ENCODE assay signal across 10 cellular contexts in the genomic region with DNA sequence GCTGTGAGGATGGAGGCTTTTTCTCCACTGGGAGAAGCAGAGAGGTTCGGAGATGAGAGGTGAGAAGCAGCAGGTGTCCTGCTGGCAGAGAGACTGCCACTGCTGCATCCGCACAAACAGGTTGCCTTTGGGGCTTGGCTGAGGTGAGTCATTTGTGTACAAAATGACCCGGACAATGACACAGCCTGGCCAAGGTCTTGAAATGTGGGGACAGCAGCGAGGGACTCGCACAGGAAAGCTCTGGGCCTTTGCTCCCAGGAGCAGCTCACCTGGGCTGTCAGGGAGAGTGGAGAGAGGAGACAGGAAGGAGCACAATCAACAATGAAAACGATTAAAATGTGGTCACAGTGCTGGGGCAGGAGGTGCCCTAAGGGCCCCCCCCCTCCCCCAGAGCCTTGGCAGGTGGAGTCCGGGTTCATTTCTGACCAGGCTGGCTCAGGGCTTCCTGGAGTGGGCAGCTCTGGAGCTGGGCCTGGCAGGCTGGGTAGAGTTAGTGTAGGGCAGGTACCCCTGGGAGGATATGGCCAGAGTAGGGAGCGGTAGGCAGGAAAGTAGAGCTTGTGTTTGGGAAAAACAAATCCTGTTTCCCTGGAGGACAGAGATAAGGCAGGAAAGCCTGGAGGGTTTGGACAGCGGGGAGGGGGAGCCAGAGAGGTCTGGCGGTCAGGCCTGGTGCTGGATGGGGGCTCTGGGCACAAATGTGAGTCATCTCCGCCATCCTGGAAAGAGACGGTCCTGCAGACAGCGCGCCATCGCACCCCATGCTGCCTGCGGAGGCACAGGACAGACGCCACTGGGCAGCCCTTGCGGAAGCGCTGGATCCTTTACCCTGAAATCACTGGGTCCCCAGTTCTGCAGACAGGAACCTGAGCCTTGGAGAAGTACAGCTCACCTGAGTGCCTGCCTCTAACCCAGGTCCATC. TPM values are rescaled to one million over a fixed set of nuclear protein-coding genes. Genes with fewer than 3 reads are reported as not detected.
DNase-seq lines count a peak whose midpoint lies in the region; ATAC-seq, FAIRE-seq and TF ChIP-seq lines count a peak whose summit lies in the region.
"Had no signal": no experiment of that assay in that cellular context is flagged by ENCODE, and none has a peak within 500 bp of the region (broad histone marks: within the 10 kb centered on the region; RNA-seq: fewer than 3 reads in every experiment).

No MANE protein-coding gene starts in this region.

- peaks cover 3% of the 10 kb centered on the region for H3K27me3 Mint-ChIP-seq in neural progenitor cell (ENCODE audit: insufficient read depth, low read depth)

- no TSS peak for BruUV-seq in PC-9 (replicated peaks; lab: Mats Ljungman, UMichigan)
- BruUV-seq in endothelial cell of umbilical vein (replicated peaks; lab: Mats Ljungman, UMichigan), result no TSS peak

- H3K36me3 ChIP-seq in ES-I3 (ENCODE audit: insufficient read depth, low read length), result no peaks in the 10 kb centered on the region
- no peaks in the 10 kb centered on the region for H3K36me3 ChIP-seq in PC-9 (ENCODE audit: low read depth)
- H3K36me3 ChIP-seq in endothelial cell of umbilical vein (ENCODE audit: control insufficient read depth in 2 of 2, extremely low read depth in 1 of 2, insufficient read depth in 2 of 2, low read length in 2 of 2), result no peaks in the 10 kb centered on the region
- no peaks in the 10 kb centered on the region for H3K36me3 ChIP-seq in neural progenitor cell

- H3K36me3 Mint-ChIP-seq in neural progenitor cell, result no peaks in the 10 kb centered on the region

- H3K27me3 ChIP-seq in PC-9 (ENCODE audit: insufficient read depth, low read depth), result no peaks in the 10 kb centered on the region
- no peaks in the 10 kb centered on the region for H3K27me3 ChIP-seq in endothelial cell of umbilical vein (ENCODE audit: control insufficient read depth in 2 of 2, insufficient read depth in 2 of 2, low read length in 2 of 2)
- peaks cover 36% of the 10 kb centered on the region for H3K27me3 ChIP-seq in neural progenitor cell

- H3K9me2 ChIP-seq in PC-9 (ENCODE audit: insufficient read depth), result no peaks in the 10 kb centered on the region

- FAIRE-seq in endothelial cell of umbilical vein (lab: Jason Lieb, UNC) (peak; percentile 24), frontal cortex (lab: Jason Lieb, UNC) (no peak)
- FAIRE-seq: GM18507, keratinocyte had no signal

- H3F3A ChIP-seq in PC-9 (ENCODE audit: insufficient read depth, low read depth) (peaks cover 25% of the 10 kb centered on the region), neural progenitor cell (ENCODE audit: low read depth) (peaks cover 15% of the 10 kb centered on the region)

- TF ChIP-seq CTCF in PC-9 (conservative IDR thresholded peaks at IDR 0.05) (no peak), endothelial cell of umbilical vein (IDR thresholded peaks at IDR 0.05; ENCODE audit: extremely low read depth in 1 of 2, insufficient read depth in 1 of 2, low read depth in 1 of 2, low read length in 2 of 2) (no peak), neural progenitor cell (IDR thresholded peaks at IDR 0.05) (no peak)

- H3K4me3 ChIP-seq in PC-9 (peak overlapping the region; percentile 66), endothelial cell of umbilical vein (replicated peaks in 1 of 3; ENCODE audit: insufficient read depth in 1 of 3, low read depth in 1 of 3, low read length in 3 of 3) (no peak overlapping the region), neural progenitor cell (no peak overlapping the region)

- H3K9ac ChIP-seq in ES-I3 (ENCODE audit: low read depth, low read length) (peak overlapping the region; percentile 10; the same call in 1 of the 2 replicates), endothelial cell of umbilical vein (replicated peaks; ENCODE audit: extremely low read depth, insufficient read depth, low read length) (no peak overlapping the region), neural progenitor cell (no peak overlapping the region)

- H3K9me1 ChIP-seq in endothelial cell of umbilical vein (replicated peaks; ENCODE audit: control insufficient read depth, extremely low read depth, insufficient read depth, low read length), result no peaks in the 10 kb centered on the region

- H4K20me1 ChIP-seq in PC-9 (ENCODE audit: insufficient read depth) (peaks cover 24% of the 10 kb centered on the region), endothelial cell of umbilical vein (replicated peaks; ENCODE audit: control insufficient read depth, extremely low read depth, insufficient read depth, low read length) (no peaks in the 10 kb centered on the region), neural progenitor cell (ENCODE audit: low read depth) (peaks cover 27% of the 10 kb centered on the region)

- POLR2A ChIA-PET in PC-9 (lab: Charles Lee; ENCODE audit: unreplicated experiment) (interaction anchor here (0.6 to 0.7 kb wide), 3 partner anchors 73 to 289 kb away, joined by 3 to 10 read pairs (median 9); no protein-coding TSS in a partner anchor), endothelial cell of umbilical vein (lab: Charles Lee) (interaction anchor here (0.6 kb wide), 1 partner anchor 21 kb away, joined by 3 read pairs; no protein-coding TSS in a partner anchor)

- H3K79me2 ChIP-seq in PC-9 (ENCODE audit: low read depth), result peaks cover 28% of the 10 kb centered on the region
- no peaks in the 10 kb centered on the region for H3K79me2 ChIP-seq in endothelial cell of umbilical vein (ENCODE audit: control insufficient read depth, insufficient read depth, low read length)
- peaks cover 3% of the 10 kb centered on the region for H3K79me2 ChIP-seq in neural progenitor cell (ENCODE audit: low read depth)

- H3K4me1 ChIP-seq in ES-I3 (ENCODE audit: insufficient read depth, low read length), result peaks cover 8% of the 10 kb centered on the region; the same call in 1 of the 2 replicates
- H3K4me1 ChIP-seq in PC-9 (replicated peaks; ENCODE audit: insufficient read depth), result peaks cover 45% of the 10 kb centered on the region
- peaks cover 19% of the 10 kb centered on the region for H3K4me1 ChIP-seq in endothelial cell of umbilical vein (ENCODE audit: control insufficient read depth, extremely low read depth, insufficient read depth, low read length)
- H3K4me1 ChIP-seq in neural progenitor cell, result peaks cover 6% of the 10 kb centered on the region

- CTCF ChIA-PET in PC-9 (lab: Charles Lee) (interaction anchor here (1.0 kb wide), 1 partner anchor 12 kb away, joined by 9 read pairs; no protein-coding TSS in a partner anchor), endothelial cell of umbilical vein (lab: Charles Lee) (interaction anchor here (2.1 kb wide), 1 partner anchor 11 kb away, joined by 11 read pairs; no protein-coding TSS in a partner anchor)

- H3K27ac ChIP-seq in PC-9 (peak overlapping the region; percentile 85), endothelial cell of umbilical vein (ENCODE audit: insufficient read depth, low read depth, low read length) (no peak overlapping the region), neural progenitor cell (no peak overlapping the region)

- peak overlapping the region; percentile 85 for H3K4me3 Mint-ChIP-seq in neural progenitor cell

- intact Hi-C loops in PC-9 (cut with micrococcal nuclease; ENCODE audit: unreplicated experiment) (no loop called here), endothelial cell of umbilical vein (cut with micrococcal nuclease) (no loop called here)

- ATAC-seq in HG03025 (IDR thresholded peaks at IDR 0.05; ENCODE audit: low FRiP score, unreplicated experiment) (no peak), GM18870 (IDR thresholded peaks at IDR 0.05; ENCODE audit: unreplicated experiment) (no peak), HG03045 (IDR thresholded peaks at IDR 0.05; ENCODE audit: unreplicated experiment) (no peak)

- no peak for TF ChIP-seq POLR2A in endothelial cell of umbilical vein (IDR thresholded peaks at IDR 0.05; ENCODE audit: low read depth, low read length)

- no peaks in the 10 kb centered on the region for H3K9me3 ChIP-seq in ES-I3 (ENCODE audit: control insufficient read depth, insufficient read depth, low read length)
- H3K9me3 ChIP-seq in PC-9 (ENCODE audit: insufficient read depth, low read depth), result peaks cover 5% of the 10 kb centered on the region; the same call in 1 of the 2 replicates
- H3K9me3 ChIP-seq in endothelial cell of umbilical vein (replicated peaks; ENCODE audit: control insufficient read depth, insufficient read depth, low read length), result no peaks in the 10 kb centered on the region
- H3K9me3 ChIP-seq in neural progenitor cell (ENCODE audit: low read depth), result no peaks in the 10 kb centered on the region

- DNase-seq in PC-9, result peak; percentile 82 to 96
- DNase-seq in endothelial cell of umbilical vein (ENCODE audit: low read depth, low spot score), result peak; percentile 64
- DNase-seq in neural progenitor cell (ENCODE audit: low spot score), result peak; percentile 30
- DNase-seq in frontal cortex (ENCODE audit: low spot score in 2 of 2), result no peak

- H3K4me2 ChIP-seq in PC-9 (peak overlapping the region; percentile 95), endothelial cell of umbilical vein (ENCODE audit: insufficient read depth, low read length) (no peak overlapping the region), neural progenitor cell (no peak overlapping the region)

- dilution Hi-C loops in endothelial cell of umbilical vein (cut with MboI; ENCODE audit: extremely low pct_ligation_motif_present, low sequenced_read_pairs), result no loop called here

- peaks cover 6% of the 10 kb centered on the region for H3K9me3 Mint-ChIP-seq in neural progenitor cell

- H2AFZ ChIP-seq in PC-9, result peak overlapping the region; percentile 42; the same call in 1 of the 2 replicates
- H2AFZ ChIP-seq in endothelial cell of umbilical vein (ENCODE audit: low read depth, low read length), result no peak overlapping the region
- H2AFZ ChIP-seq in neural progenitor cell (replicated peaks), result no peak overlapping the region

- H3K4me1 Mint-ChIP-seq in neural progenitor cell, result peaks cover 29% of the 10 kb centered on the region

- H3K27ac Mint-ChIP-seq in neural progenitor cell, result peak overlapping the region; percentile 78

RNA-seq across cellular contexts. Expression of gene CELSR1, which starts 37.8 kb away (rescaled TPM):
- total RNA-seq in PC-9 (2021), result 37.6 and 55.4 TPM in 2 replicates
- total RNA-seq in endothelial cell of umbilical vein, result 2.1 and 3.7 TPM in 2 replicates
- polyA plus RNA-seq in endothelial cell of umbilical vein, result 5.4 and 5.7 TPM in 2 replicates
- 3.0 and 3.6 TPM in 2 replicates for polyA plus RNA-seq in endothelial cell of umbilical vein (2011; cell fraction: cytosol; rRNA removed)
- 5.5 and 6.0 TPM in 2 replicates for polyA plus RNA-seq in endothelial cell of umbilical vein (2011; cell fraction: nucleus; rRNA removed)
- polyA plus RNA-seq in endothelial cell of umbilical vein (2012), result 2.2 and 7.6 TPM in 2 replicates
- 9.8 and 15.1 TPM in 2 replicates for polyA minus RNA-seq in endothelial cell of umbilical vein
- polyA minus RNA-seq in endothelial cell of umbilical vein (2011; cell fraction: cytosol; rRNA and poly(A)+ RNA removed), result 13.2 TPM
- 9.8 and 15.1 TPM in 2 replicates for polyA minus RNA-seq in endothelial cell of umbilical vein (2011; cell fraction: nucleus; rRNA and poly(A)+ RNA removed)
- total RNA-seq in neural progenitor cell (ENCODE audit: low replicate concordance), result 12.3 and 18.0 TPM in 2 replicates
- total RNA-seq in frontal cortex, result 2.0 TPM

RNA-seq across cellular contexts. Expression of gene GRAMD4, which starts 44.9 kb away (rescaled TPM):
- 36.4 and 38.2 TPM in 2 replicates for total RNA-seq in PC-9 (2021)
- 14.8 and 17.3 TPM in 2 replicates for total RNA-seq in endothelial cell of umbilical vein
- 5.9 and 7.1 TPM in 2 replicates for polyA plus RNA-seq in endothelial cell of umbilical vein
- 5.2 and 7.8 TPM in 2 replicates for polyA plus RNA-seq in endothelial cell of umbilical vein (2011; cell fraction: cytosol; rRNA removed)
- polyA plus RNA-seq in endothelial cell of umbilical vein (2011; cell fraction: nucleus; rRNA removed), result 12.6 and 22.0 TPM in 2 replicates
- 6.1 and 12.4 TPM in 2 replicates for polyA plus RNA-seq in endothelial cell of umbilical vein (2012)
- polyA minus RNA-seq in endothelial cell of umbilical vein, result 13.8 and 35.4 TPM in 2 replicates
- polyA minus RNA-seq in endothelial cell of umbilical vein (2011; cell fraction: cytosol; rRNA and poly(A)+ RNA removed), result 7.1 TPM
- polyA minus RNA-seq in endothelial cell of umbilical vein (2011; cell fraction: nucleus; rRNA and poly(A)+ RNA removed), result 9.3 and 14.8 TPM in 2 replicates
- total RNA-seq in neural progenitor cell (ENCODE audit: low replicate concordance), result 30.2 and 32.2 TPM in 2 replicates
- total RNA-seq in frontal cortex, result 49.7 TPM

Comparison
In these comparisons a context has a peak if more than half of its experiments do, and no peak if none do; other contexts are left out.
1. DNase-seq: peak in PC-9 (2 of 2), endothelial cell of umbilical vein (single experiment) and neural progenitor cell (single experiment); none in frontal cortex (0 of 2).